17 cellular contexts compared by ENCODE assay signal in the genomic region with DNA sequence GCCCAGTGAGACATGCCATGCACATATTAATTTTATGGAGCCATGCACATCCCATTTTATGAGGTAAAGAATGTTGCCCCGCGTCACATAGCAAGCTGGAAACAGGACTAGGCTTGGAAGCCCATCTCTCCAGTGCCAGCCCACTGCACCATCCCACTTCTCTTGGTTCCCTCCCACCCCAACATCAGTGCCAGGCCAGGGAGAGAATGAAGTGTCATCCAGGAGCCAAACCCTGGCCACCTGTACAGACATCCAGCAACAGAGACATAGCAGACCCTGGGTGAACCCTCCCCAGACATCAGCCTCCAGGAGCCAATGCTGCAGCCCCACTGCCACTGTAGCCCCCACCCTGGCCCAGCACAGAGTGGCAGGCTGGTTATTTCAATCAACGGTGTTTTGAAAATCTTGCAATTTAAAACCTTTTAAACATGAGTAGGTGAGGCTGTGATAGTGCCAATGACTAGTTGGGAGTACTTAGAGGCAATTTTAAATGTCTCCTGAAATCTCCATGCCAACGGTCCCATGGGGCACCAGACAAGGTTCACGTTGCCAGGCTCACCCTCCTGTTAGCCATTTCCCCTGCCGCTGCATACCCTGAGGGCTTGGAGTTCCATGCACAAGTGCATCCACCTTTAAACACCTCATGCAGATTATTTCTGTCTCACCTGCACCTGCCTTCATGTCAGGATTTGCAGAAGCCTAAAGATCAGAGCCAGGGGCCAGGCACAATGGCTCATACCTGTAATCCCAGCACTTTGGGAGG.
A peak's percentile ranks its signal among the peaks of the same experiment; 100 is the strongest.
DNase-seq lines count a peak whose midpoint lies in the region; ATAC-seq lines count a peak whose summit lies in the region.
"Had no signal": no experiment of that assay in that cellular context is flagged by ENCODE, and none has a peak within 500 bp of the region (broad histone marks: within the 10 kb centered on the region; RNA-seq: fewer than 3 reads in every experiment).

No MANE protein-coding gene starts in this region.

- DNase-seq in NCI-H1417 (lab: John Stamatoyannopoulos, UW), result peak; percentile 2 to 59 (median 27)
- DNase-seq in NCI-H1417 treated with DMSO at 0.1 percent for 48 hours (lab: John Stamatoyannopoulos, UW), result no peak
- DNase-seq in NCI-H187 treated with DMSO at 0.1 percent for 48 hours (lab: John Stamatoyannopoulos, UW), result peak; percentile 10
- DNase-seq in NCI-H345 treated with DMSO at 0.1 percent for 48 hours (lab: John Stamatoyannopoulos, UW; ENCODE audit: unreplicated experiment), result peak; percentile 64
- DNase-seq in stimulated activated CD8-positive, alpha-beta memory T cell treated with anti-CD3 and anti-CD28 coated beads, Interleukin-4, amount 100 ng/mL, for 48 hours, result peak; percentile 8
- DNase-seq in hypothalamus (lab: John Stamatoyannopoulos, UW), result no peak
- DNase-seq in stimulated activated naive CD8-positive, alpha-beta T cell treated with anti-CD3 and anti-CD28 coated beads, Interleukin-15, Interleukin-2, amounts not matched to agents 100 U/mL and 50 U/mL, for 24 hours, result no peak
- DNase-seq: CD8-positive, alpha-beta T cell; DND-41; NCI-H1694; NCI-H524 treated with DMSO at 0.1 percent for 48 hours; PC-3; SJCRH30 had no signal

- no peak for ATAC-seq in stimulated activated naive CD8-positive, alpha-beta T cell treated with anti-CD3 and anti-CD28 coated beads, Interleukin-15, Interleukin-2, amounts not matched to agents 100 U/mL and 50 U/mL, for 24 hours
- no peak for ATAC-seq in GM18858 (IDR thresholded peaks at IDR 0.05; ENCODE audit: unreplicated experiment)
- ATAC-seq: CD8-positive, alpha-beta T cell; GM23338; HCT116; K562; PC-3 had no signal

Comparison
In these comparisons a context has a peak if more than half of its experiments do, and no peak if none do; other contexts are left out.
1. DNase-seq: peak in NCI-H1417 (3 of 3), NCI-H187 treated with DMSO at 0.1 percent for 48 hours (single experiment), NCI-H345 treated with DMSO at 0.1 percent for 48 hours (single experiment) and stimulated activated CD8-positive, alpha-beta memory T cell treated with anti-CD3 and anti-CD28 coated beads, Interleukin-4, amount 100 ng/mL, for 48 hours (single experiment); none in NCI-H1417 treated with DMSO at 0.1 percent for 48 hours (single experiment), hypothalamus (0 of 51) and stimulated activated naive CD8-positive, alpha-beta T cell treated with anti-CD3 and anti-CD28 coated beads, Interleukin-15, Interleukin-2, amounts not matched to agents 100 U/mL and 50 U/mL, for 24 hours (single experiment).